ENCODE assay signal across 7 cellular contexts in the genomic region with DNA sequence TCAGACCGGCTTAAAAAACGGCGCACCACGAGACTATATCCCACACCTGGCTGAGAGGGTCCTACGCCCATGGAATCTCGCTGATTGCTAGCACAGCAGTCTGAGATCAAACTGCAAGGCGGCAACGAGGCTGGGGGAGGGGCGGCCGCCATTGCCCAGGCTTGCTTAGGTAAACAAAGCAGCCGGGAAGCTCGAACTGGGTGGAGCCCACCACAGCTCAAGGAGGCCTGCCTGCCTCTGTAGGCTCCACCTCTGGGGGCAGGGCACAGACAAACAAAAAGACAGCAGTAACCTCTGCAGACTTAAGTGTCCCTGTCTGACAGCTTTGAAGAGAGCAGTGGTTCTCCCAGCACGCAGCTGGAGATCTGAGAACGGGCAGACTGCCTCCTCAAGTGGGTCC.
DNase-seq lines count a peak whose midpoint lies in the region; ATAC-seq, FAIRE-seq and TF ChIP-seq lines count a peak whose summit lies in the region.
"Not testable (repeated sequence)": the region's sequence is repeated elsewhere in the genome, so short reads cannot be mapped to it uniquely, and the experiment has no call there.

No MANE protein-coding gene starts in this region.

- CTCF ChIA-PET in Calu3 (lab: Charles Lee): not testable (repeated sequence)

- not testable (repeated sequence) for ATAC-seq in RWPE2 (ENCODE audit: low read depth)

- BruUV-seq in Calu3 (replicated peaks; lab: Mats Ljungman, UMichigan): not testable (repeated sequence)

- H3K27me3 ChIP-seq in HUES6 (ENCODE audit: control insufficient read depth, insufficient read depth, low read length); RWPE2 (ENCODE audit: insufficient read depth, poor library complexity, severe bottlenecking); bronchial epithelial cell (ENCODE audit: control insufficient read depth, insufficient read depth, low read length); neural progenitor cell: not testable (repeated sequence)

- H3K9ac ChIP-seq in HUES6 (ENCODE audit: low read length): peak overlapping the region; percentile 33
- H3K9ac ChIP-seq in neural progenitor cell: not testable (repeated sequence)

- H3K4me3 Mint-ChIP-seq in Calu3 (ENCODE audit: low read depth, unreplicated experiment): peak overlapping the region; percentile 46
- peak overlapping the region; percentile 61 for H3K4me3 Mint-ChIP-seq in mesothelial cell of epicardium
- not testable (repeated sequence) for H3K4me3 Mint-ChIP-seq in neural progenitor cell

- H3K9me3 Mint-ChIP-seq in Calu3 (ENCODE audit: low read depth, unreplicated experiment); mesothelial cell of epicardium; neural progenitor cell: not testable (repeated sequence)

- H3K4me2 ChIP-seq in neural progenitor cell: not testable (repeated sequence)

- H3K4me1 ChIP-seq in HUES6 (ENCODE audit: control insufficient read depth, insufficient read depth, low read length); RWPE2 (ENCODE audit: insufficient read depth, poor library complexity, severe bottlenecking); neural progenitor cell: not testable (repeated sequence)

- not testable (repeated sequence) for H3K27ac ChIP-seq in HUES6 (ENCODE audit: low read depth, low read length); neural progenitor cell
- H3K27ac ChIP-seq in RWPE2 (ENCODE audit: poor library complexity, severe bottlenecking): peak overlapping the region; percentile 74

- H3F3A ChIP-seq in neural progenitor cell (ENCODE audit: low read depth): not testable (repeated sequence)

- intact Hi-C loops in Calu3 (cut with micrococcal nuclease; ENCODE audit: unreplicated experiment): not testable (repeated sequence)

- H2AFZ ChIP-seq in neural progenitor cell (replicated peaks): not testable (repeated sequence)

- H3K36me3 ChIP-seq in HUES6 (ENCODE audit: control insufficient read depth, insufficient read depth, low read length): peaks cover 17% of the 10 kb centered on the region
- H3K36me3 ChIP-seq in RWPE2 (ENCODE audit: low read depth); bronchial epithelial cell (ENCODE audit: control insufficient read depth, insufficient read depth, low read length); neural progenitor cell: not testable (repeated sequence)

- H4K20me1 ChIP-seq in neural progenitor cell (ENCODE audit: low read depth): not testable (repeated sequence)

- peaks cover 13% of the 10 kb centered on the region for H3K79me2 ChIP-seq in neural progenitor cell (ENCODE audit: low read depth)

- not testable (repeated sequence) for DNase-seq in Calu3; RWPE2 (ENCODE audit: low spot score); bronchial epithelial cell (ENCODE audit: low read depth); fibroblast of villous mesenchyme (ENCODE audit: low read depth); mesothelial cell of epicardium (ENCODE audit: low spot score in 2 of 2, unreplicated experiment in 2 of 2); neural progenitor cell (ENCODE audit: low spot score)

- TF ChIP-seq CTCF in Calu3 (IDR thresholded peaks at IDR 0.05; ENCODE audit: unreplicated experiment); RWPE2 (IDR thresholded peaks at IDR 0.05; ENCODE audit: poor library complexity, severe bottlenecking); bronchial epithelial cell (IDR thresholded peaks at IDR 0.05; ENCODE audit: insufficient read depth, low read length, severe bottlenecking); fibroblast of villous mesenchyme (IDR thresholded peaks at IDR 0.05; ENCODE audit: insufficient read depth, low read depth, low read length); mesothelial cell of epicardium (IDR thresholded peaks at IDR 0.05; ENCODE audit: unreplicated experiment); neural progenitor cell (IDR thresholded peaks at IDR 0.05): not testable (repeated sequence)

- not testable (repeated sequence) for H3K27me3 Mint-ChIP-seq in Calu3 (ENCODE audit: unreplicated experiment); mesothelial cell of epicardium (ENCODE audit: low read depth); neural progenitor cell (ENCODE audit: insufficient read depth, low read depth)

- peak overlapping the region; percentile 42 for H3K4me3 ChIP-seq in HUES6 (ENCODE audit: low read depth, low read length)
- H3K4me3 ChIP-seq in RWPE2 (ENCODE audit: severe bottlenecking): not testable (repeated sequence)
- H3K4me3 ChIP-seq in bronchial epithelial cell (ENCODE audit: low read depth, low read length): peak overlapping the region; percentile 10
- peak overlapping the region; percentile 35 for H3K4me3 ChIP-seq in fibroblast of villous mesenchyme (ENCODE audit: low read depth, low read length)
- H3K4me3 ChIP-seq in neural progenitor cell: peak overlapping the region; percentile 36

- not testable (repeated sequence) for H3K36me3 Mint-ChIP-seq in Calu3 (ENCODE audit: insufficient read depth, unreplicated experiment)
- H3K36me3 Mint-ChIP-seq in mesothelial cell of epicardium: peaks cover 20% of the 10 kb centered on the region
- H3K36me3 Mint-ChIP-seq in neural progenitor cell: peaks cover 29% of the 10 kb centered on the region

- H3K4me1 Mint-ChIP-seq in Calu3 (ENCODE audit: low read depth, unreplicated experiment): peaks cover 26% of the 10 kb centered on the region
- not testable (repeated sequence) for H3K4me1 Mint-ChIP-seq in mesothelial cell of epicardium, neural progenitor cell

- not testable (repeated sequence) for H3K9me3 ChIP-seq in HUES6 (ENCODE audit: control insufficient read depth, insufficient read depth, low read depth, low read length); RWPE2 (ENCODE audit: severe bottlenecking); neural progenitor cell (ENCODE audit: low read depth)

- not testable (repeated sequence) for FAIRE-seq in bronchial epithelial cell (lab: Jason Lieb, UNC)

- H3K27ac Mint-ChIP-seq in Calu3 (ENCODE audit: unreplicated experiment); mesothelial cell of epicardium; neural progenitor cell: not testable (repeated sequence)
